ENCODE assay signal across 8 cellular contexts in genomic region chr1:86429830-86430229, GRCh38. TPM values are rescaled to one million over a fixed set of nuclear protein-coding genes. Genes with fewer than 3 reads are reported as not detected.
A peak's percentile ranks its signal among the peaks of the same experiment; 100 is the strongest.
DNase-seq lines count a peak whose midpoint lies in the region; ATAC-seq and TF ChIP-seq lines count a peak whose summit lies in the region.

No MANE protein-coding gene starts in this region.

- intact Hi-C loops in vagina (cut with DNase I) = no loop called here

- no peaks in the 10 kb centered on the region for H3K9me3 Mint-ChIP-seq in activated naive CD4-positive, alpha-beta T cell treated with anti-CD3 and anti-CD28 coated beads, Interleukin-2, amount 50 U/mL, for 72 hours

- peak overlapping the region; percentile 59 for H3K27ac ChIP-seq in vagina

- H3K4me3 ChIP-seq in vagina = no peak overlapping the region
- no peak overlapping the region for H3K4me3 ChIP-seq in HAP-1

- H3K36me3 ChIP-seq in vagina (no peaks in the 10 kb centered on the region), HAP-1 (replicated peaks) (no peaks in the 10 kb centered on the region)

- no peak for TF ChIP-seq CTCF in vagina (IDR thresholded peaks at IDR 0.05)

- H3K9me3 ChIP-seq in vagina = no peaks in the 10 kb centered on the region
- no peaks in the 10 kb centered on the region for H3K9me3 ChIP-seq in HAP-1

- no peak for TF ChIP-seq POLR2A in vagina (IDR thresholded peaks at IDR 0.05)

- ATAC-seq in activated naive CD4-positive, alpha-beta T cell treated with anti-CD3 and anti-CD28 coated beads, Interleukin-2, amount 50 U/mL, for 72 hours = peak; percentile 73 to 92
- peak; percentile 75 for ATAC-seq in left lobe of liver

- peaks cover 15% of the 10 kb centered on the region for H3K4me1 ChIP-seq in vagina
- H3K4me1 ChIP-seq in HAP-1 = peaks cover 4% of the 10 kb centered on the region; the same call in 1 of the 2 replicates

- H3K27me3 ChIP-seq in vagina = no peaks in the 10 kb centered on the region
- peaks cover 13% of the 10 kb centered on the region for H3K27me3 ChIP-seq in HAP-1 (ENCODE audit: low read depth)

- in situ Hi-C loops in HAP-1 (cut with MboI; ENCODE audit: low sequenced_read_pairs) = no loop called here

- H3K27ac Mint-ChIP-seq in activated naive CD4-positive, alpha-beta T cell treated with anti-CD3 and anti-CD28 coated beads, Interleukin-2, amount 50 U/mL, for 72 hours = no peak overlapping the region

- H3K36me3 Mint-ChIP-seq in activated naive CD4-positive, alpha-beta T cell treated with anti-CD3 and anti-CD28 coated beads, Interleukin-2, amount 50 U/mL, for 72 hours = no peaks in the 10 kb centered on the region

- no peak for DNase-seq in activated naive CD4-positive, alpha-beta T cell treated with anti-CD3 and anti-CD28 coated beads, Interleukin-2, amount 50 U/mL, for 72 hours (ENCODE audit: low spot score in 2 of 2)
- DNase-seq in activated naive CD4-positive, alpha-beta T cell treated with anti-CD3 and anti-CD28 coated beads, Interleukin-2, amount 50 U/mL, for 16 hours = no peak
- peak; percentile 75 for DNase-seq in astrocyte of the hippocampus (ENCODE audit: low read depth, low spot score)
- DNase-seq in left lobe of liver (ENCODE audit: low spot score) = no peak
- no peak for DNase-seq in vagina (ENCODE audit: extremely low spot score in 2 of 2)
- DNase-seq in NCI-H2227 treated with DMSO at 0.1 percent for 48 hours (lab: John Stamatoyannopoulos, UW) = no peak
- no peak for DNase-seq in HAP-1 (ENCODE audit: low spot score in 2 of 2)
- no peak for DNase-seq in cerebellar nuclear complex (lab: John Stamatoyannopoulos, UW)

RNA-seq across cellular contexts. Expression of gene CLCA2, which starts 5.9 kb away (rescaled TPM):
- not detected for total RNA-seq in activated naive CD4-positive, alpha-beta T cell treated with anti-CD3 and anti-CD28 coated beads, Interleukin-2, amount 50 U/mL, for 72 hours
- total RNA-seq in left lobe of liver = not detected
- total RNA-seq in vagina = 65.8 TPM

RNA-seq across cellular contexts. Expression of gene ODF2L, which starts 33.7 kb away (rescaled TPM):
- total RNA-seq in activated naive CD4-positive, alpha-beta T cell treated with anti-CD3 and anti-CD28 coated beads, Interleukin-2, amount 50 U/mL, for 72 hours = 10 to 100 TPM; 21.3 to 29.7 TPM
- total RNA-seq in left lobe of liver (3.1 TPM), vagina (40.5 TPM)

RNA-seq across cellular contexts. Expression of gene CLCA1, which starts 38.9 kb away (rescaled TPM):
- total RNA-seq in activated naive CD4-positive, alpha-beta T cell treated with anti-CD3 and anti-CD28 coated beads, Interleukin-2, amount 50 U/mL, for 72 hours = not detected
- 0.10 TPM for total RNA-seq in left lobe of liver
- not detected for total RNA-seq in vagina

Comparison
In these comparisons a context has a peak if more than half of its experiments do, and no peak if none do; other contexts are left out.
1. RNA of gene CLCA2, which starts 5.9 kb away (total RNA-seq): 65.8 TPM in vagina (single experiment); not detected in activated naive CD4-positive, alpha-beta T cell treated with anti-CD3 and anti-CD28 coated beads, Interleukin-2, amount 50 U/mL, for 72 hours and not detected in left lobe of liver (single experiment); every median in the first group is over 10 times any median in the second.